ENCODE assay signal across 12 cellular contexts in the genomic region with DNA sequence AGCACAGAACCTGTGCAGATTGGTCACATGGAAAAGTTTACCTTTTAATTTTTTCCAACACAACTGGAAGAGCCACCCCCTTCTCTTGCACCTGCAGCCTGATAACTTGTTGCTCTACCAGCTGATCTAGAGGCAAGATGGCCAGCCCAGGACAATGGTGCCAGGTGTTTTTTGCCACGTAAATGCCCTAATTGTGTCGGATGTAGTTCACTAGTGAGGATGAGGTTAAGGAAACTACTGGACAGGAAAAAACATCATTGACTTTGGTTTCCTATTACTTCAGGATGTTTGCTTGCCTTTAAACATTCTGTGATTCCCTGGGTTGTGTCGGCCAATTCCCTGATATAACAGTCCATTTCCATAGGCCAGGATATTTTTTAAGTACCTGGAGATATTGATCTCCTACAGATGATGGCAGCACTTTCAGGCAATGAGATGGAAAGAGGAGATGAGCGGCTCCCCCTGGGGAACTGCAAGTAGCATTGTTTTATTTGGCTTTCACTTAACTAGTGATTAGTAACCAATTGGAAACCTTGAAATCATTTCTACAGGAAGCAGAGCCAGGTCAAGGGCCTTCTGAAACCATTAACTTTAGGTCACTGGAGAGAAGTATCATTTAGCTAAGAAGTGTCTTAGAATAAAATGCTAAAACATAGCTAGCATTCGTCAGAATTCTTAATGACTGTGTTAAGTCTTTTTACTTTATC.
A peak's percentile ranks its signal among the peaks of the same experiment; 100 is the strongest.
DNase-seq lines count a peak whose midpoint lies in the region; ATAC-seq and TF ChIP-seq lines count a peak whose summit lies in the region.
"Had no signal": no experiment of that assay in that cellular context is flagged by ENCODE, and none has a peak within 500 bp of the region (broad histone marks: within the 10 kb centered on the region; RNA-seq: fewer than 3 reads in every experiment).

No MANE protein-coding gene starts in this region.

- no peak overlapping the region for H3K4me2 ChIP-seq in osteoblast (ENCODE audit: insufficient read depth, low read length)

- H4K20me1 ChIP-seq in osteoblast (ENCODE audit: insufficient read depth, low read length): no peaks in the 10 kb centered on the region

- H2AFZ ChIP-seq in osteoblast (ENCODE audit: low read length): no peak overlapping the region

- TF ChIP-seq POLR2A in NB4 (IDR thresholded peaks at IDR 0.05; ENCODE audit: extremely low read depth, insufficient read length): no peak

- peak; percentile 74 for ATAC-seq in GM21367 (IDR thresholded peaks at IDR 0.05; ENCODE audit: unreplicated experiment)
- no peak for ATAC-seq in mucosa of descending colon
- ATAC-seq: heart left ventricle had no signal

- H3K4me3 ChIP-seq in AG04450 (ENCODE audit: low read depth, low read length): no peak overlapping the region
- no peak overlapping the region for H3K4me3 ChIP-seq in NB4 (ENCODE audit: low read depth, low read length)
- no peak overlapping the region for H3K4me3 ChIP-seq in mucosa of descending colon
- no peak overlapping the region for H3K4me3 ChIP-seq in osteoblast (ENCODE audit: insufficient read depth, low read length)
- H3K4me3 ChIP-seq: heart left ventricle, tibial nerve had no signal

- CTCF ChIA-PET in AG04450 (lab: Charles Lee): interaction anchor here (0.7 kb wide), 1 partner anchor 9 kb away, joined by 3 read pairs; no protein-coding TSS in a partner anchor

- H3K36me3 ChIP-seq in mucosa of descending colon (ENCODE audit: low read depth): no peaks in the 10 kb centered on the region
- no peaks in the 10 kb centered on the region for H3K36me3 ChIP-seq in osteoblast (ENCODE audit: insufficient read depth, low read length)
- H3K36me3 ChIP-seq: heart left ventricle, tibial nerve had no signal

- no peaks in the 10 kb centered on the region for H3K79me2 ChIP-seq in osteoblast (ENCODE audit: insufficient read depth, low read length)

- POLR2A ChIA-PET in AG04450 (lab: Yijun Ruan, JAX): no interaction called here

- no peak for DNase-seq in AG04450 (ENCODE audit: low read depth, low spot score)
- DNase-seq in NB4 (ENCODE audit: low read depth): peak; percentile 4
- DNase-seq in fibroblast of gingiva (ENCODE audit: low read depth): peak; percentile 38
- no peak for DNase-seq in activated CD4-positive, CD25-positive, alpha-beta regulatory T cell (lab: John Stamatoyannopoulos, UW)
- DNase-seq in mucosa of descending colon: no peak
- no peak for DNase-seq in NK-92 (lab: John Stamatoyannopoulos, UW; ENCODE audit: unreplicated experiment)
- DNase-seq in osteoblast (ENCODE audit: insufficient read length, low spot score, missing footprints): no peak
- DNase-seq: activated naive CD4-positive, alpha-beta T cell treated with anti-CD3 and anti-CD28 coated beads, Interleukin-2, amount 10 ng/mL, durations not matched to agents 7 days and 5 days; CD8-positive, alpha-beta memory T cell had no signal

- peak; percentile 27 for TF ChIP-seq CTCF in AG04450 (IDR thresholded peaks at IDR 0.05; ENCODE audit: low read depth, low read length)
- no peak for TF ChIP-seq CTCF in NB4 (IDR thresholded peaks at IDR 0.05; ENCODE audit: low read depth, low read length)
- no peak for TF ChIP-seq CTCF in mucosa of descending colon (IDR thresholded peaks at IDR 0.05)
- no peak for TF ChIP-seq CTCF in osteoblast (IDR thresholded peaks at IDR 0.05; ENCODE audit: extremely low read depth, low read depth, low read length)

- H3K27me3 ChIP-seq in AG04450 (ENCODE audit: control insufficient read depth, insufficient read depth, low read length) (no peaks in the 10 kb centered on the region), osteoblast (ENCODE audit: insufficient read depth, low read length) (no peaks in the 10 kb centered on the region)
- H3K27me3 ChIP-seq: heart left ventricle, tibial nerve had no signal

- H3K4me1 ChIP-seq in mucosa of descending colon (ENCODE audit: low read depth) (peaks cover 2% of the 10 kb centered on the region), osteoblast (ENCODE audit: insufficient read depth, low read length) (peaks cover 17% of the 10 kb centered on the region)

- H3K9me3 ChIP-seq in AG04450 (ENCODE audit: control insufficient read depth, insufficient read depth, low read length): no peaks in the 10 kb centered on the region
- no peaks in the 10 kb centered on the region for H3K9me3 ChIP-seq in mucosa of descending colon
- H3K9me3 ChIP-seq in osteoblast (ENCODE audit: low read depth, low read length): no peaks in the 10 kb centered on the region
- H3K9me3 ChIP-seq: heart left ventricle, tibial nerve had no signal

- H3K27ac ChIP-seq in AG04450 (ENCODE audit: low read depth, low read length): no peak overlapping the region
- H3K27ac ChIP-seq in osteoblast (ENCODE audit: low read depth, low read length): no peak overlapping the region
- H3K27ac ChIP-seq: heart left ventricle, tibial nerve had no signal

- intact Hi-C loops in mucosa of descending colon (cut with DNase I, micrococcal nuclease): no loop called here

Comparison
In these comparisons a context has a peak if more than half of its experiments do, and no peak if none do; other contexts are left out.
1. DNase-seq: peak in NB4 (single experiment) and fibroblast of gingiva (single experiment); none in AG04450 (single experiment), activated CD4-positive, CD25-positive, alpha-beta regulatory T cell (0 of 4), mucosa of descending colon (0 of 3), NK-92 (single experiment) and osteoblast (single experiment).